Comparison of ENCODE assay signal across 1 cellular context in the genomic region with DNA sequence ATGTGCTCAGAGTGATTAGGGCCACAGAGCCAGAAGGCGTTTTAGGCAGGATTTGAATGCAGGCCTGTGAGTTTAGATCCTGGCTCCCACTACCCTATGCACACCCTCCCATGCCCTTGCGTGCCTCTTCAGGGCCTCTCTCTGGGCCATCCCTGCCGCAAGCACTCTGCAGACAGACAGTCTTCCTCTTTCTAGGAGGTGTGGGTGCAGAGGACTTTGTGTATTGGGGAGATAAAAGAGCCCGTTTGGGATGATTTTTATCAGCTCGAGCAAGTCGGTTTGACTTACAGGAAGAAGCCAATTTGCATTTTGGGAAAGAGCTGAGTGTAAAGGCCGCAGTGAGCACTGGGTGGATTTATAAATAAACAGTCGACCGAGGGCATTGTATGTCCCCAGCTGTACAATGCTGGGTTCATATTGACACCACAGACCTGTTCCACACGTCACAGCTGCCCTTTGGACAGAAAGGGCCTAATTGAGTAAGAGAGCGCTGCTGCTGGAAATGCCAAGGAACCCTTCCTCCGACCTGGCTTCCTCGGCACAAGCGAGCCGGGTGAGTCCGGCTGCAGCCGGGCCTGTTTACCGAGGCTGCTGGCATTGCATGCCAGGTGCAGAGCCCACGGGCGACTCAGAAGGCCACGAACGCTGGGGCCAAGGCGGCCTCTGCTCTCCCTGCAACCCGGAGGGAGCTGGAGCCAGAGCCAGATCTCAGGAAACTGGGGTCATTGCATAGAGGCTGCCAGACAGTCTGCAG.
TF ChIP-seq lines count a peak whose summit lies in the region.

No MANE protein-coding gene starts in this region.

TF ChIP-seq in HepG2, 621 proteins besides CTCF, POLR2A, EP300 and RAD21 (continued from another document and continues in another):
- TF ChIP-seq, protein P1, sequence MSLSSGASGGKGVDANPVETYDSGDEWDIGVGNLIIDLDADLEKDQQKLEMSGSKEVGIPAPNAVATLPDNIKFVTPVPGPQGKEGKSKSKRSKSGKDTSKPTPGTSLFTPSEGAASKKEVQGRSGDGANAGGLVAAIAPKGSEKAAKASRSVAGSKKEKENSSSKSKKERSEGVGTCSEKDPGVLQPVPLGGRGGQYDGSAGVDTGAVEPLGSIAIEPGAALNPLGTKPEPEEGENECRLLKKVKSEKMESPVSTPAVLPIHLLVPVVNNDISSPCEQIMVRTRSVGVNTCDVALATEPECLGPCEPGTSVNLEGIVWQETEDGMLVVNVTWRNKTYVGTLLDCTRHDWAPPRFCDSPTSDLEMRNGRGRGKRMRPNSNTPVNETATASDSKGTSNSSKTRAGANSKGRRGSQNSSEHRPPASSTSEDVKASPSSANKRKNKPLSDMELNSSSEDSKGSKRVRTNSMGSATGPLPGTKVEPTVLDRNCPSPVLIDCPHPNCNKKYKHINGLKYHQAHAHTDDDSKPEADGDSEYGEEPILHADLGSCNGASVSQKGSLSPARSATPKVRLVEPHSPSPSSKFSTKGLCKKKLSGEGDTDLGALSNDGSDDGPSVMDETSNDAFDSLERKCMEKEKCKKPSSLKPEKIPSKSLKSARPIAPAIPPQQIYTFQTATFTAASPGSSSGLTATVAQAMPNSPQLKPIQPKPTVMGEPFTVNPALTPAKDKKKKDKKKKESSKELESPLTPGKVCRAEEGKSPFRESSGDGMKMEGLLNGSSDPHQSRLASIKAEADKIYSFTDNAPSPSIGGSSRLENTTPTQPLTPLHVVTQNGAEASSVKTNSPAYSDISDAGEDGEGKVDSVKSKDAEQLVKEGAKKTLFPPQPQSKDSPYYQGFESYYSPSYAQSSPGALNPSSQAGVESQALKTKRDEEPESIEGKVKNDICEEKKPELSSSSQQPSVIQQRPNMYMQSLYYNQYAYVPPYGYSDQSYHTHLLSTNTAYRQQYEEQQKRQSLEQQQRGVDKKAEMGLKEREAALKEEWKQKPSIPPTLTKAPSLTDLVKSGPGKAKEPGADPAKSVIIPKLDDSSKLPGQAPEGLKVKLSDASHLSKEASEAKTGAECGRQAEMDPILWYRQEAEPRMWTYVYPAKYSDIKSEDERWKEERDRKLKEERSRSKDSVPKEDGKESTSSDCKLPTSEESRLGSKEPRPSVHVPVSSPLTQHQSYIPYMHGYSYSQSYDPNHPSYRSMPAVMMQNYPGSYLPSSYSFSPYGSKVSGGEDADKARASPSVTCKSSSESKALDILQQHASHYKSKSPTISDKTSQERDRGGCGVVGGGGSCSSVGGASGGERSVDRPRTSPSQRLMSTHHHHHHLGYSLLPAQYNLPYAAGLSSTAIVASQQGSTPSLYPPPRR (CRISPR knock-in tag; IDR thresholded peaks at IDR 0.05; ENCODE audit: borderline replicate concordance): peak; percentile 92
- TF ChIP-seq PHF5A (CRISPR knock-in tag; IDR thresholded peaks at IDR 0.05; ENCODE audit: low read depth, unreplicated experiment): peak; percentile 44
- peak; percentile 78; the same call in 1 of the 2 replicates for TF ChIP-seq HMG20A (CRISPR knock-in tag; IDR thresholded peaks at IDR 0.05; ENCODE audit: borderline replicate concordance)
- TF ChIP-seq TBX3 (IDR thresholded peaks at IDR 0.05; ENCODE audit: borderline replicate concordance): no peak
- TF ChIP-seq, protein P2, sequence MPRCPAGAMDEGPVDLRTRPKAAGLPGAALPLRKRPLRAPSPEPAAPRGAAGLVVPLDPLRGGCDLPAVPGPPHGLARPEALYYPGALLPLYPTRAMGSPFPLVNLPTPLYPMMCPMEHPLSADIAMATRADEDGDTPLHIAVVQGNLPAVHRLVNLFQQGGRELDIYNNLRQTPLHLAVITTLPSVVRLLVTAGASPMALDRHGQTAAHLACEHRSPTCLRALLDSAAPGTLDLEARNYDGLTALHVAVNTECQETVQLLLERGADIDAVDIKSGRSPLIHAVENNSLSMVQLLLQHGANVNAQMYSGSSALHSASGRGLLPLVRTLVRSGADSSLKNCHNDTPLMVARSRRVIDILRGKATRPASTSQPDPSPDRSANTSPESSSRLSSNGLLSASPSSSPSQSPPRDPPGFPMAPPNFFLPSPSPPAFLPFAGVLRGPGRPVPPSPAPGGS (CRISPR knock-in tag; IDR thresholded peaks at IDR 0.05): peak; percentile 24; the same call in 1 of the 2 replicates
- TF ChIP-seq, protein P3, sequence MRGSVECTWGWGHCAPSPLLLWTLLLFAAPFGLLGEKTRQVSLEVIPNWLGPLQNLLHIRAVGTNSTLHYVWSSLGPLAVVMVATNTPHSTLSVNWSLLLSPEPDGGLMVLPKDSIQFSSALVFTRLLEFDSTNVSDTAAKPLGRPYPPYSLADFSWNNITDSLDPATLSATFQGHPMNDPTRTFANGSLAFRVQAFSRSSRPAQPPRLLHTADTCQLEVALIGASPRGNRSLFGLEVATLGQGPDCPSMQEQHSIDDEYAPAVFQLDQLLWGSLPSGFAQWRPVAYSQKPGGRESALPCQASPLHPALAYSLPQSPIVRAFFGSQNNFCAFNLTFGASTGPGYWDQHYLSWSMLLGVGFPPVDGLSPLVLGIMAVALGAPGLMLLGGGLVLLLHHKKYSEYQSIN (CRISPR knock-in tag; IDR thresholded peaks at IDR 0.05; ENCODE audit: borderline replicate concordance): no peak
- TF ChIP-seq CC2D1A (CRISPR knock-in tag; IDR thresholded peaks at IDR 0.05): no peak
- TF ChIP-seq ZNF17 (CRISPR knock-in tag; IDR thresholded peaks at IDR 0.05): no peak
- TF ChIP-seq, protein P4, sequence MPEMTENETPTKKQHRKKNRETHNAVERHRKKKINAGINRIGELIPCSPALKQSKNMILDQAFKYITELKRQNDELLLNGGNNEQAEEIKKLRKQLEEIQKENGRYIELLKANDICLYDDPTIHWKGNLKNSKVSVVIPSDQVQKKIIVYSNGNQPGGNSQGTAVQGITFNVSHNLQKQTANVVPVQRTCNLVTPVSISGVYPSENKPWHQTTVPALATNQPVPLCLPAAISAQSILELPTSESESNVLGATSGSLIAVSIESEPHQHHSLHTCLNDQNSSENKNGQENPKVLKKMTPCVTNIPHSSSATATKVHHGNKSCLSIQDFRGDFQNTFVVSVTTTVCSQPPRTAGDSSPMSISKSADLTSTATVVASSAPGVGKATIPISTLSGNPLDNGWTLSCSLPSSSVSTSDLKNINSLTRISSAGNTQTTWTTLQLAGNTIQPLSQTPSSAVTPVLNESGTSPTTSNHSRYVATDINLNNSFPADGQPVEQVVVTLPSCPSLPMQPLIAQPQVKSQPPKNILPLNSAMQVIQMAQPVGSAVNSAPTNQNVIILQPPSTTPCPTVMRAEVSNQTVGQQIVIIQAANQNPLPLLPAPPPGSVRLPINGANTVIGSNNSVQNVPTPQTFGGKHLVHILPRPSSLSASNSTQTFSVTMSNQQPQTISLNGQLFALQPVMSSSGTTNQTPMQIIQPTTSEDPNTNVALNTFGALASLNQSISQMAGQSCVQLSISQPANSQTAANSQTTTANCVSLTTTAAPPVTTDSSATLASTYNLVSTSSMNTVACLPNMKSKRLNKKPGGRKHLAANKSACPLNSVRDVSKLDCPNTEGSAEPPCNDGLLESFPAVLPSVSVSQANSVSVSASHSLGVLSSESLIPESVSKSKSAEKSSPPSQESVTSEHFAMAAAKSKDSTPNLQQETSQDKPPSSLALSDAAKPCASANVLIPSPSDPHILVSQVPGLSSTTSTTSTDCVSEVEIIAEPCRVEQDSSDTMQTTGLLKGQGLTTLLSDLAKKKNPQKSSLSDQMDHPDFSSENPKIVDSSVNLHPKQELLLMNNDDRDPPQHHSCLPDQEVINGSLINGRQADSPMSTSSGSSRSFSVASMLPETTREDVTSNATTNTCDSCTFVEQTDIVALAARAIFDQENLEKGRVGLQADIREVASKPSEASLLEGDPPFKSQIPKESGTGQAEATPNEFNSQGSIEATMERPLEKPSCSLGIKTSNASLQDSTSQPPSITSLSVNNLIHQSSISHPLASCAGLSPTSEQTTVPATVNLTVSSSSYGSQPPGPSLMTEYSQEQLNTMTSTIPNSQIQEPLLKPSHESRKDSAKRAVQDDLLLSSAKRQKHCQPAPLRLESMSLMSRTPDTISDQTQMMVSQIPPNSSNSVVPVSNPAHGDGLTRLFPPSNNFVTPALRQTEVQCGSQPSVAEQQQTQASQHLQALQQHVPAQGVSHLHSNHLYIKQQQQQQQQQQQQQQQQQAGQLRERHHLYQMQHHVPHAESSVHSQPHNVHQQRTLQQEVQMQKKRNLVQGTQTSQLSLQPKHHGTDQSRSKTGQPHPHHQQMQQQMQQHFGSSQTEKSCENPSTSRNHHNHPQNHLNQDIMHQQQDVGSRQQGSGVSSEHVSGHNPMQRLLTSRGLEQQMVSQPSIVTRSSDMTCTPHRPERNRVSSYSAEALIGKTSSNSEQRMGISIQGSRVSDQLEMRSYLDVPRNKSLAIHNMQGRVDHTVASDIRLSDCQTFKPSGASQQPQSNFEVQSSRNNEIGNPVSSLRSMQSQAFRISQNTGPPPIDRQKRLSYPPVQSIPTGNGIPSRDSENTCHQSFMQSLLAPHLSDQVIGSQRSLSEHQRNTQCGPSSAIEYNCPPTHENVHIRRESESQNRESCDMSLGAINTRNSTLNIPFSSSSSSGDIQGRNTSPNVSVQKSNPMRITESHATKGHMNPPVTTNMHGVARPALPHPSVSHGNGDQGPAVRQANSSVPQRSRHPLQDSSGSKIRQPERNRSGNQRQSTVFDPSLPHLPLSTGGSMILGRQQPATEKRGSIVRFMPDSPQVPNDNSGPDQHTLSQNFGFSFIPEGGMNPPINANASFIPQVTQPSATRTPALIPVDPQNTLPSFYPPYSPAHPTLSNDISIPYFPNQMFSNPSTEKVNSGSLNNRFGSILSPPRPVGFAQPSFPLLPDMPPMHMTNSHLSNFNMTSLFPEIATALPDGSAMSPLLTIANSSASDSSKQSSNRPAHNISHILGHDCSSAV (CRISPR knock-in tag; IDR thresholded peaks at IDR 0.05; ENCODE audit: borderline replicate concordance): no peak
- TF ChIP-seq DNMT3B (CRISPR knock-in tag; conservative IDR thresholded peaks at IDR 0.05): no peak
- TF ChIP-seq, protein P5, sequence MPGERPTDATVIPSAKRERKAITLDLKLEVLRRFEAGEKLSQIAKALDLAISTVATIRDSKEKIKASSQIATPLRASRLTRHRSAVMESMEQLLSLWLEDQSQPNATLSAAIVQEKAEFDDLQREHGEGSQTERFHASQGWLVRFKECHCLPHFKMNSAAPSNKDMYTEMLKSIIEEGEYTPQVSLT (CRISPR knock-in tag; IDR thresholded peaks at IDR 0.05; ENCODE audit: borderline replicate concordance, low read depth): no peak
- 0 out of 2 replicates have a peak, but pooled peaks have one; percentile 34 for TF ChIP-seq ZNF878 (CRISPR knock-in tag; IDR thresholded peaks at IDR 0.05)
- no peak for TF ChIP-seq ZNF337 (CRISPR knock-in tag; IDR thresholded peaks at IDR 0.05; ENCODE audit: borderline replicate concordance, low read depth)
- no peak for TF ChIP-seq ZNF138 (CRISPR knock-in tag; IDR thresholded peaks at IDR 0.05; ENCODE audit: low read depth)
- TF ChIP-seq ETV6 (CRISPR knock-in tag; conservative IDR thresholded peaks at IDR 0.05): no peak
- TF ChIP-seq, protein P6, sequence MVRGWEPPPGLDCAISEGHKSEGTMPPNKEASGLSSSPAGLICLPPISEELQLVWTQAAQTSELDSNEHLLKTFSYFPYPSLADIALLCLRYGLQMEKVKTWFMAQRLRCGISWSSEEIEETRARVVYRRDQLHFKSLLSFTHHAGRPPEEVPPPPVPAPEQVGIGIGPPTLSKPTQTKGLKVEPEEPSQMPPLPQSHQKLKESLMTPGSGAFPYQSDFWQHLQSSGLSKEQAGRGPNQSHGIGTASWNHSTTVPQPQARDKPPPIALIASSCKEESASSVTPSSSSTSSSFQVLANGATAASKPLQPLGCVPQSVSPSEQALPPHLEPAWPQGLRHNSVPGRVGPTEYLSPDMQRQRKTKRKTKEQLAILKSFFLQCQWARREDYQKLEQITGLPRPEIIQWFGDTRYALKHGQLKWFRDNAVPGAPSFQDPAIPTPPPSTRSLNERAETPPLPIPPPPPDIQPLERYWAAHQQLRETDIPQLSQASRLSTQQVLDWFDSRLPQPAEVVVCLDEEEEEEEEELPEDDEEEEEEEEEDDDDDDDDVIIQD (CRISPR knock-in tag; IDR thresholded peaks at IDR 0.05; ENCODE audit: low read depth): 0 out of 2 replicates have a peak, but pooled peaks have one; percentile 21
- TF ChIP-seq ASH2L (IDR thresholded peaks at IDR 0.05; ENCODE audit: insufficient read length, low read depth, low read length): peak; percentile 29
- TF ChIP-seq AGO2 (optimal IDR thresholded peaks at IDR 0.05; ENCODE audit: low read depth, low read length): peak; percentile 20
- TF ChIP-seq SRSF1 (optimal IDR thresholded peaks at IDR 0.05; ENCODE audit: low read depth, low read length): no peak
- TF ChIP-seq, protein P7, sequence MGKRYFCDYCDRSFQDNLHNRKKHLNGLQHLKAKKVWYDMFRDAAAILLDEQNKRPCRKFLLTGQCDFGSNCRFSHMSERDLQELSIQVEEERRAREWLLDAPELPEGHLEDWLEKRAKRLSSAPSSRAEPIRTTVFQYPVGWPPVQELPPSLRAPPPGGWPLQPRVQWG (CRISPR knock-in tag; IDR thresholded peaks at IDR 0.05; ENCODE audit: borderline replicate concordance, low read depth): no peak
- no peak for TF ChIP-seq ZNF781 (CRISPR knock-in tag; IDR thresholded peaks at IDR 0.05; ENCODE audit: borderline replicate concordance, not compliant biosample characterization)
- TF ChIP-seq GPN1 (CRISPR knock-in tag; IDR thresholded peaks at IDR 0.05; ENCODE audit: borderline replicate concordance): no peak
- TF ChIP-seq ZNF558 (CRISPR knock-in tag; IDR thresholded peaks at IDR 0.05; ENCODE audit: borderline replicate concordance): no peak
- no peak for TF ChIP-seq SETDB1 (CRISPR knock-in tag; IDR thresholded peaks at IDR 0.05; ENCODE audit: borderline replicate concordance)
- TF ChIP-seq, protein P8, sequence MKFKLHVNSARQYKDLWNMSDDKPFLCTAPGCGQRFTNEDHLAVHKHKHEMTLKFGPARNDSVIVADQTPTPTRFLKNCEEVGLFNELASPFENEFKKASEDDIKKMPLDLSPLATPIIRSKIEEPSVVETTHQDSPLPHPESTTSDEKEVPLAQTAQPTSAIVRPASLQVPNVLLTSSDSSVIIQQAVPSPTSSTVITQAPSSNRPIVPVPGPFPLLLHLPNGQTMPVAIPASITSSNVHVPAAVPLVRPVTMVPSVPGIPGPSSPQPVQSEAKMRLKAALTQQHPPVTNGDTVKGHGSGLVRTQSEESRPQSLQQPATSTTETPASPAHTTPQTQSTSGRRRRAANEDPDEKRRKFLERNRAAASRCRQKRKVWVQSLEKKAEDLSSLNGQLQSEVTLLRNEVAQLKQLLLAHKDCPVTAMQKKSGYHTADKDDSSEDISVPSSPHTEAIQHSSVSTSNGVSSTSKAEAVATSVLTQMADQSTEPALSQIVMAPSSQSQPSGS (CRISPR knock-in tag; IDR thresholded peaks at IDR 0.05): peak; percentile 92
- no peak for TF ChIP-seq ZFP82 (CRISPR knock-in tag; IDR thresholded peaks at IDR 0.05; ENCODE audit: borderline replicate concordance)
- no peak for TF ChIP-seq ZNF775 (CRISPR knock-in tag; IDR thresholded peaks at IDR 0.05; ENCODE audit: borderline replicate concordance)
- TF ChIP-seq, protein P9, sequence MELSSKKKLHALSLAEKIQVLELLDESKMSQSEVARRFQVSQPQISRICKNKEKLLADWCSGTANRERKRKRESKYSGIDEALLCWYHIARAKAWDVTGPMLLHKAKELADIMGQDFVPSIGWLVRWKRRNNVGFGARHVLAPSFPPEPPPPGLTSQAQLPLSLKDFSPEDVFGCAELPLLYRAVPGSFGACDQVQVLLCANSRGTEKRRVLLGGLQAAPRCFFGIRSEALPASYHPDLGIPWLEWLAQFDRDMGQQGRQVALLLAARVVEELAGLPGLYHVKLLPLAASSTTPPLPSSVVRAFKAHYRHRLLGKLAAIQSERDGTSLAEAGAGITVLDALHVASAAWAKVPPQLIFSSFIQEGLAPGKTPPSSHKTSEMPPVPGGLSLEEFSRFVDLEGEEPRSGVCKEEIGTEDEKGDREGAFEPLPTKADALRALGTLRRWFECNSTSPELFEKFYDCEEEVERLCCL (CRISPR knock-in tag; IDR thresholded peaks at IDR 0.05; ENCODE audit: borderline replicate concordance): no peak
- no peak for TF ChIP-seq ZNF343 (CRISPR knock-in tag; IDR thresholded peaks at IDR 0.05)
- no peak for TF ChIP-seq NFYB (CRISPR knock-in tag; IDR thresholded peaks at IDR 0.05)
